24 cellular contexts compared by ENCODE assay signal in genomic region chr12:91993287-91994028, GRCh38.
"Had no signal": no experiment of that assay in that cellular context is flagged by ENCODE, and none has a peak within 500 bp of the region (broad histone marks: within the 10 kb centered on the region; RNA-seq: fewer than 3 reads in every experiment).

No MANE protein-coding gene starts in this region.

- H3K27ac Mint-ChIP-seq: activated naive CD8-positive, alpha-beta T cell treated with anti-CD3 and anti-CD28 coated beads, Interleukin-2, amount 10 ng/mL, durations not matched to agents 7 days and 5 days; nephron; T-helper 1 cell treated with Interleukin-12 subunit alpha and Interleukin-12 subunit beta and Interleukin-4 antibody, amounts not matched to agents 30 μg/mL and 1 μg/mL, for 36 hours had no signal

- H3K4me3 Mint-ChIP-seq: activated naive CD8-positive, alpha-beta T cell treated with anti-CD3 and anti-CD28 coated beads, Interleukin-2, amount 10 ng/mL, durations not matched to agents 7 days and 5 days; nephron; T-helper 1 cell treated with Interleukin-12 subunit alpha and Interleukin-12 subunit beta and Interleukin-4 antibody, amounts not matched to agents 30 μg/mL and 1 μg/mL, for 36 hours had no signal

- H3K27me3 Mint-ChIP-seq: activated naive CD8-positive, alpha-beta T cell treated with anti-CD3 and anti-CD28 coated beads, Interleukin-2, amount 10 ng/mL, durations not matched to agents 7 days and 5 days had no signal

- ATAC-seq: activated CD4-positive, CD25-positive, alpha-beta regulatory T cell treated with anti-CD3 and anti-CD28 coated beads, Interleukin-2, amount 50 U/mL, for 24 hours had no signal

- FAIRE-seq: astrocyte, frontal cortex, small intestine had no signal

- H3K4me1 Mint-ChIP-seq: activated naive CD8-positive, alpha-beta T cell treated with anti-CD3 and anti-CD28 coated beads, Interleukin-2, amount 10 ng/mL, durations not matched to agents 7 days and 5 days had no signal

- DNase-seq: activated CD4-positive, alpha-beta T cell treated with anti-CD3 and anti-CD28 coated beads for 48 hours; activated CD4-positive, alpha-beta T cell treated with anti-CD3 and anti-CD28 coated beads, Interleukin-2, amount 50 U/mL, for 48 hours; activated CD8-positive, alpha-beta memory T cell treated with anti-CD3 and anti-CD28 coated beads for 24 hours; activated effector memory CD4-positive, alpha-beta T cell treated with Interleukin-2 at 50 U/mL for 16 hours; activated naive CD4-positive, alpha-beta T cell treated with Interleukin-2 at 50 U/mL for 16 hours; activated naive CD8-positive, alpha-beta T cell treated with anti-CD3 and anti-CD28 coated beads, Interleukin-2, amount 10 ng/mL, durations not matched to agents 7 days and 5 days; caudate nucleus; esophagus squamous epithelium; islet precursor cell; left ventricle myocardium inferior; ovary; sigmoid colon; small intestine; stimulated activated CD4-positive, alpha-beta T cell treated with anti-CD3 and anti-CD28 coated beads, Interleukin-1b, Interleukin-23, amount 100 ng/mL, for 48 hours; stimulated activated CD4-positive, alpha-beta T cell treated with anti-CD3 and anti-CD28 coated beads, Interleukin-4, amount 100 ng/mL, for 4 hours; stimulated activated CD8-positive, alpha-beta memory T cell treated with anti-CD3 and anti-CD28 coated beads, Interleukin-4, amount 100 ng/mL, for 48 hours; stimulated activated naive CD4-positive, alpha-beta T cell treated with Interleukin-2 at 50 U/mL for 16 hours; T-helper 9 cell; WERI-Rb-1 had no signal
